ENCODE assay signal across 36 cellular contexts in genomic region chr10:128779457-128779856, GRCh38.
"Had no signal": no experiment of that assay in that cellular context is flagged by ENCODE, and none has a peak within 500 bp of the region (broad histone marks: within the 10 kb centered on the region; RNA-seq: fewer than 3 reads in every experiment).

No MANE protein-coding gene starts in this region.

- H3K4me3 ChIP-seq: ascending aorta, cardiac muscle cell had no signal

- H3K27me3 ChIP-seq: ascending aorta, cardiac muscle cell had no signal

- H3K4me1 Mint-ChIP-seq: activated CD4-positive, alpha-beta memory T cell treated with anti-CD3 and anti-CD28 coated beads, Interleukin-2, amount 10 ng/mL, durations not matched to agents 7 days and 5 days; activated CD4-positive, alpha-beta T cell treated with anti-CD3 and anti-CD28 coated beads for 36 hours; activated CD4-positive, alpha-beta T cell treated with anti-CD3 and anti-CD28 coated beads, Interleukin-2, amount 10 ng/mL, durations not matched to agents 7 days and 5 days; activated CD8-positive, alpha-beta memory T cell treated with anti-CD3 and anti-CD28 coated beads, Interleukin-2, amount 10 ng/mL, durations not matched to agents 7 days and 5 days; activated naive CD4-positive, alpha-beta T cell treated with anti-CD3 and anti-CD28 coated beads, Interleukin-2, amount 10 ng/mL, durations not matched to agents 7 days and 5 days; activated naive CD4-positive, alpha-beta T cell treated with anti-CD3 and anti-CD28 coated beads, Interleukin-2, amount 50 U/mL, for 24 hours; activated naive CD8-positive, alpha-beta T cell treated with anti-CD3 and anti-CD28 coated beads, Interleukin-2, amount 10 ng/mL, durations not matched to agents 7 days and 5 days; activated naive CD8-positive, alpha-beta T cell treated with anti-CD3 and anti-CD28 coated beads, Interleukin-2, amount 50 U/mL, for 24 hours; central memory CD8-positive, alpha-beta T cell had no signal

- H3K9me3 ChIP-seq: ascending aorta had no signal

- H3K27me3 Mint-ChIP-seq: activated CD4-positive, alpha-beta memory T cell treated with anti-CD3 and anti-CD28 coated beads, Interleukin-2, amount 10 ng/mL, durations not matched to agents 7 days and 5 days; activated CD4-positive, alpha-beta T cell treated with anti-CD3 and anti-CD28 coated beads, Interleukin-2, amount 10 ng/mL, durations not matched to agents 7 days and 5 days; activated CD8-positive, alpha-beta memory T cell treated with anti-CD3 and anti-CD28 coated beads, Interleukin-2, amount 10 ng/mL, durations not matched to agents 7 days and 5 days; activated naive CD4-positive, alpha-beta T cell treated with anti-CD3 and anti-CD28 coated beads, Interleukin-2, amount 10 ng/mL, durations not matched to agents 7 days and 5 days; activated naive CD4-positive, alpha-beta T cell treated with anti-CD3 and anti-CD28 coated beads, Interleukin-2, amount 50 U/mL, for 24 hours; activated naive CD8-positive, alpha-beta T cell treated with anti-CD3 and anti-CD28 coated beads, Interleukin-2, amount 10 ng/mL, durations not matched to agents 7 days and 5 days; activated naive CD8-positive, alpha-beta T cell treated with anti-CD3 and anti-CD28 coated beads, Interleukin-2, amount 50 U/mL, for 24 hours; central memory CD8-positive, alpha-beta T cell had no signal

- H3K9me3 Mint-ChIP-seq: activated CD4-positive, alpha-beta memory T cell treated with anti-CD3 and anti-CD28 coated beads, Interleukin-2, amount 10 ng/mL, durations not matched to agents 7 days and 5 days; activated CD4-positive, alpha-beta T cell treated with anti-CD3 and anti-CD28 coated beads, Interleukin-2, amount 10 ng/mL, durations not matched to agents 7 days and 5 days; activated naive CD4-positive, alpha-beta T cell treated with anti-CD3 and anti-CD28 coated beads, Interleukin-2, amount 10 ng/mL, durations not matched to agents 7 days and 5 days; activated naive CD4-positive, alpha-beta T cell treated with anti-CD3 and anti-CD28 coated beads, Interleukin-2, amount 50 U/mL, for 24 hours; activated naive CD8-positive, alpha-beta T cell treated with anti-CD3 and anti-CD28 coated beads, Interleukin-2, amount 10 ng/mL, durations not matched to agents 7 days and 5 days; activated naive CD8-positive, alpha-beta T cell treated with anti-CD3 and anti-CD28 coated beads, Interleukin-2, amount 50 U/mL, for 24 hours; activated T-cell treated with anti-CD3 and anti-CD28 coated beads, Interleukin-2, amount 50 U/mL, for 24 hours; activated T-helper 2 cell treated with anti-CD3 and anti-CD28 coated beads, Interferon-gamma antibody, Interleukin-2, Interleukin-4, amounts not matched to agents 10 μg/mL and 5 μg/mL and 100 μg/mL, durations not matched to agents 14 hours and 24 hours and 36 hours; T-helper 1 cell treated with Interleukin-12 subunit alpha and Interleukin-12 subunit beta and Interleukin-4 antibody, amounts not matched to agents 30 μg/mL and 1 μg/mL, for 36 hours; T-helper 2 cell treated with Interferon-gamma antibody and Interleukin-4, amounts not matched to agents 5 μg/mL and 100 μg/mL, for 36 hours had no signal

- H3K4me1 ChIP-seq: ascending aorta had no signal

- H3K27ac Mint-ChIP-seq: activated CD4-positive, alpha-beta memory T cell treated with anti-CD3 and anti-CD28 coated beads, Interleukin-2, amount 10 ng/mL, durations not matched to agents 7 days and 5 days; activated CD4-positive, alpha-beta T cell treated with anti-CD3 and anti-CD28 coated beads for 36 hours; activated CD4-positive, alpha-beta T cell treated with anti-CD3 and anti-CD28 coated beads, Interleukin-2, amount 10 ng/mL, durations not matched to agents 7 days and 5 days; activated CD8-positive, alpha-beta memory T cell treated with anti-CD3 and anti-CD28 coated beads, Interleukin-2, amount 10 ng/mL, durations not matched to agents 7 days and 5 days; activated CD8-positive, alpha-beta T cell treated with anti-CD3 and anti-CD28 coated beads, Interleukin-2, amount 10 ng/mL, durations not matched to agents 7 days and 5 days; activated naive CD4-positive, alpha-beta T cell treated with anti-CD3 and anti-CD28 coated beads, Interleukin-2, amount 10 ng/mL, durations not matched to agents 7 days and 5 days; activated naive CD4-positive, alpha-beta T cell treated with anti-CD3 and anti-CD28 coated beads, Interleukin-2, amount 50 U/mL, for 24 hours; activated naive CD8-positive, alpha-beta T cell; activated naive CD8-positive, alpha-beta T cell treated with anti-CD3 and anti-CD28 coated beads, Interleukin-2, amount 10 ng/mL, durations not matched to agents 7 days and 5 days; activated naive CD8-positive, alpha-beta T cell treated with anti-CD3 and anti-CD28 coated beads, Interleukin-2, amount 50 U/mL, for 24 hours; activated T-cell treated with anti-CD3 and anti-CD28 coated beads, Interleukin-2, amount 50 U/mL, for 24 hours; activated T-helper 2 cell treated with anti-CD3 and anti-CD28 coated beads, Interferon-gamma antibody, Interleukin-2, Interleukin-4, amounts not matched to agents 10 μg/mL and 5 μg/mL and 100 μg/mL, durations not matched to agents 14 hours and 24 hours and 36 hours; T-helper 1 cell treated with Interleukin-12 subunit alpha and Interleukin-12 subunit beta and Interleukin-4 antibody, amounts not matched to agents 30 μg/mL and 1 μg/mL, for 36 hours; T-helper 2 cell treated with Interferon-gamma antibody and Interleukin-4, amounts not matched to agents 5 μg/mL and 100 μg/mL, for 36 hours; WTC11 had no signal

- H3K36me3 Mint-ChIP-seq: activated CD8-positive, alpha-beta memory T cell treated with anti-CD3 and anti-CD28 coated beads, Interleukin-2, amount 10 ng/mL, durations not matched to agents 7 days and 5 days; activated naive CD4-positive, alpha-beta T cell treated with anti-CD3 and anti-CD28 coated beads, Interleukin-2, amount 10 ng/mL, durations not matched to agents 7 days and 5 days; activated naive CD4-positive, alpha-beta T cell treated with anti-CD3 and anti-CD28 coated beads, Interleukin-2, amount 50 U/mL, for 24 hours; activated naive CD8-positive, alpha-beta T cell; activated naive CD8-positive, alpha-beta T cell treated with anti-CD3 and anti-CD28 coated beads, Interleukin-2, amount 10 ng/mL, durations not matched to agents 7 days and 5 days; brain had no signal

- DNase-seq: activated CD4-positive, alpha-beta memory T cell treated with anti-CD3 and anti-CD28 coated beads, Interleukin-2, amount 10 ng/mL, durations not matched to agents 7 days and 5 days; activated CD4-positive, alpha-beta T cell treated with anti-CD3 and anti-CD28 coated beads for 1 hour; activated CD4-positive, alpha-beta T cell treated with anti-CD3 and anti-CD28 coated beads for 36 hours; activated CD4-positive, alpha-beta T cell treated with anti-CD3 and anti-CD28 coated beads for 48 hours; activated CD4-positive, alpha-beta T cell treated with anti-CD3 and anti-CD28 coated beads, Interleukin-2, amount 10 ng/mL, durations not matched to agents 7 days and 5 days; activated CD4-positive, alpha-beta T cell treated with anti-CD3 and anti-CD28 coated beads, Interleukin-2, amount 50 U/mL, for 48 hours; activated CD4-positive, CD25-positive, alpha-beta regulatory T cell; activated CD8-positive, alpha-beta memory T cell treated with anti-CD3 and anti-CD28 coated beads for 24 hours; activated CD8-positive, alpha-beta memory T cell treated with anti-CD3 and anti-CD28 coated beads, Interleukin-2, amount 10 ng/mL, durations not matched to agents 7 days and 5 days; activated CD8-positive, alpha-beta memory T cell treated with anti-CD3 and anti-CD28 coated beads, Interleukin-2, amount 50 U/mL, for 48 hours; activated CD8-positive, alpha-beta T cell treated with anti-CD3 and anti-CD28 coated beads, Interleukin-2, amount 10 ng/mL, durations not matched to agents 7 days and 5 days; activated effector memory CD4-positive, alpha-beta T cell treated with Interleukin-2 at 50 U/mL for 16 hours; activated gamma-delta T cell; activated naive CD4-positive, alpha-beta T cell treated with anti-CD3 and anti-CD28 coated beads, Interleukin-2, amount 10 ng/mL, durations not matched to agents 7 days and 5 days; activated naive CD4-positive, alpha-beta T cell treated with Interleukin-2 at 50 U/mL for 16 hours; activated naive CD8-positive, alpha-beta T cell treated with anti-CD3 and anti-CD28 coated beads, Interleukin-2, amount 10 ng/mL, durations not matched to agents 7 days and 5 days; activated naive CD8-positive, alpha-beta T cell treated with anti-CD3 and anti-CD28 coated beads, Interleukin-2, amount 50 U/mL, for 24 hours; activated T-cell treated with anti-CD3 and anti-CD28 coated beads, Interleukin-2, amount 50 U/mL, for 24 hours; activated T-cell treated with anti-CD3 and anti-CD28 coated beads, Interleukin-2, amount 50 U/mL, for 48 hours; amygdala; anterior cingulate cortex; SW 1271; T-helper 1 cell; T-helper 2 cell; T-helper 9 cell; WERI-Rb-1 had no signal

- H3K36me3 ChIP-seq: ascending aorta, cardiac muscle cell, WERI-Rb-1 had no signal

- H3K27ac ChIP-seq: ascending aorta, cardiac muscle cell, WERI-Rb-1 had no signal

- H3K4me3 Mint-ChIP-seq: activated CD4-positive, alpha-beta memory T cell treated with anti-CD3 and anti-CD28 coated beads, Interleukin-2, amount 10 ng/mL, durations not matched to agents 7 days and 5 days; activated CD4-positive, alpha-beta T cell treated with anti-CD3 and anti-CD28 coated beads for 36 hours; activated CD4-positive, alpha-beta T cell treated with anti-CD3 and anti-CD28 coated beads, Interleukin-2, amount 10 ng/mL, durations not matched to agents 7 days and 5 days; activated CD8-positive, alpha-beta memory T cell treated with anti-CD3 and anti-CD28 coated beads, Interleukin-2, amount 10 ng/mL, durations not matched to agents 7 days and 5 days; activated CD8-positive, alpha-beta T cell treated with anti-CD3 and anti-CD28 coated beads, Interleukin-2, amount 10 ng/mL, durations not matched to agents 7 days and 5 days; activated naive CD4-positive, alpha-beta T cell treated with anti-CD3 and anti-CD28 coated beads, Interleukin-2, amount 10 ng/mL, durations not matched to agents 7 days and 5 days; activated naive CD4-positive, alpha-beta T cell treated with anti-CD3 and anti-CD28 coated beads, Interleukin-2, amount 50 U/mL, for 24 hours; activated naive CD8-positive, alpha-beta T cell; activated naive CD8-positive, alpha-beta T cell treated with anti-CD3 and anti-CD28 coated beads, Interleukin-2, amount 10 ng/mL, durations not matched to agents 7 days and 5 days; activated naive CD8-positive, alpha-beta T cell treated with anti-CD3 and anti-CD28 coated beads, Interleukin-2, amount 50 U/mL, for 24 hours; activated T-cell treated with anti-CD3 and anti-CD28 coated beads, Interleukin-2, amount 50 U/mL, for 24 hours; brain; central memory CD8-positive, alpha-beta T cell; T-helper 1 cell treated with Interleukin-12 subunit alpha and Interleukin-12 subunit beta and Interleukin-4 antibody, amounts not matched to agents 30 μg/mL and 1 μg/mL, for 36 hours; T-helper 2 cell treated with Interferon-gamma antibody and Interleukin-4, amounts not matched to agents 5 μg/mL and 100 μg/mL, for 36 hours; WTC11 had no signal
